ENCODE assay signal across 29 cellular contexts in the genomic region with DNA sequence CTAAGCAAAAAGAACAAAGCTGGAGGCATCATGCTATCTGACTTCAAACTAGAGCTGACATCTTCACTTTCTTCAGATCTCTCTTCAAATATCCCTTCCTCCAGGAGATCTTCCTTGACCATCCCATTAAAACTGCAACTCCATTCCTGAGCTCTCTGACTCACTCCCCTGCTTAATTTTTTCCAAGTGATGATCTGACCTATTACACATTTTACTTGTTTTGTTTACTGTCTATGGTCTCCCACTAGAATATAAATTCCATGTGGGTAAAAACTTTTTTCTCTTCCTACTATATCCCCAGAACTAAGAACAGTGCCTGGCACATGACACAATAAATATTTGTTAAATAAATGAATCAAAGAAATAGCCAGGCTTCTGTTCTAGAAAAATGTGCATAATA.
DNase-seq lines count a peak whose midpoint lies in the region; ATAC-seq, FAIRE-seq and TF ChIP-seq lines count a peak whose summit lies in the region.
"Had no signal": no experiment of that assay in that cellular context is flagged by ENCODE, and none has a peak within 500 bp of the region (broad histone marks: within the 10 kb centered on the region; RNA-seq: fewer than 3 reads in every experiment).

No MANE protein-coding gene starts in this region.

- H3K27ac Mint-ChIP-seq in Caco-2 (ENCODE audit: unreplicated experiment) = peak overlapping the region; percentile 32
- H3K27ac Mint-ChIP-seq: activated naive CD8-positive, alpha-beta T cell treated with anti-CD3 and anti-CD28 coated beads, Interleukin-2, amount 10 ng/mL, durations not matched to agents 7 days and 5 days; CD4-positive, alpha-beta T cell; nephron progenitor cell; T-helper 17 cell; type B pancreatic cell had no signal

- H3F3A ChIP-seq in smooth muscle cell (ENCODE audit: low read depth) = no peaks in the 10 kb centered on the region

- H3K27ac ChIP-seq in smooth muscle cell (ENCODE audit: low read depth) (peak overlapping the region; percentile 84), body of pancreas (no peak overlapping the region)
- H3K27ac ChIP-seq: lower lobe of right lung, ovary, RWPE1 had no signal

- no peak for DNase-seq in Caco-2
- peak; percentile 15 for DNase-seq in M059J (ENCODE audit: low read depth)
- no peak for DNase-seq in smooth muscle cell (lab: John Stamatoyannopoulos, UW; ENCODE audit: unreplicated experiment)
- DNase-seq in body of pancreas = no peak
- no peak for DNase-seq in NCI-H2081 treated with DMSO at 0.1 percent for 48 hours (lab: John Stamatoyannopoulos, UW)
- DNase-seq: activated naive CD8-positive, alpha-beta T cell treated with anti-CD3 and anti-CD28 coated beads, Interleukin-2, amount 10 ng/mL, durations not matched to agents 7 days and 5 days; activated T-cell treated with anti-CD3 and anti-CD28 coated beads for 4 hours; CD4-positive, alpha-beta T cell; cerebellar nuclear complex; H7; lower lobe of right lung; MG63; NCI-H1417 treated with DMSO at 0.1 percent for 48 hours; NCI-H2081; NCI-H446; NCI-H82; nephron progenitor cell; ovary; retina; stimulated activated CD4-positive, alpha-beta T cell treated with anti-CD3 and anti-CD28 coated beads, Interleukin-2, amount 100 ng/mL, for 24 hours; T-helper 17 cell had no signal

- peaks cover 5% of the 10 kb centered on the region for H3K9me3 ChIP-seq in Caco-2
- H3K9me3 ChIP-seq in smooth muscle cell (replicated peaks; ENCODE audit: low read depth) = no peaks in the 10 kb centered on the region
- H3K9me3 ChIP-seq in body of pancreas = no peaks in the 10 kb centered on the region
- H3K9me3 ChIP-seq: lower lobe of right lung, MG63, ovary had no signal

- FAIRE-seq in endometrium (lab: Jason Lieb, UNC) = peak; percentile 37
- FAIRE-seq: endothelial cell of umbilical vein, HTR-8/SVneo, K562, keratinocyte had no signal

- H3K27me3 ChIP-seq in Caco-2 (replicated peaks; ENCODE audit: control insufficient read depth, insufficient read depth, low read length) = no peaks in the 10 kb centered on the region
- H3K27me3 ChIP-seq in smooth muscle cell (ENCODE audit: low read depth) = no peaks in the 10 kb centered on the region
- no peaks in the 10 kb centered on the region for H3K27me3 ChIP-seq in body of pancreas
- H3K27me3 ChIP-seq: MG63, ovary had no signal

- no peak for TF ChIP-seq POLR2A in body of pancreas (IDR thresholded peaks at IDR 0.05)

- no peaks in the 10 kb centered on the region for H3K79me2 ChIP-seq in smooth muscle cell (ENCODE audit: low read depth)

- H3K36me3 Mint-ChIP-seq in Caco-2 (ENCODE audit: insufficient read depth, unreplicated experiment) = no peaks in the 10 kb centered on the region
- H3K36me3 Mint-ChIP-seq: activated naive CD8-positive, alpha-beta T cell treated with anti-CD3 and anti-CD28 coated beads, Interleukin-2, amount 10 ng/mL, durations not matched to agents 7 days and 5 days had no signal

- intact Hi-C loops in Caco-2 (cut with micrococcal nuclease; ENCODE audit: unreplicated experiment) = no loop called here
- intact Hi-C loops in body of pancreas (cut with DNase I) = no loop called here

- H3K4me1 ChIP-seq in Caco-2 (peaks cover 33% of the 10 kb centered on the region), smooth muscle cell (ENCODE audit: low read depth) (no peaks in the 10 kb centered on the region), body of pancreas (no peaks in the 10 kb centered on the region)
- H3K4me1 ChIP-seq: lower lobe of right lung had no signal

- H3K4me1 Mint-ChIP-seq in Caco-2 (ENCODE audit: low read depth, unreplicated experiment) = peaks cover 33% of the 10 kb centered on the region
- H3K4me1 Mint-ChIP-seq: activated naive CD8-positive, alpha-beta T cell treated with anti-CD3 and anti-CD28 coated beads, Interleukin-2, amount 10 ng/mL, durations not matched to agents 7 days and 5 days; T-helper 17 cell had no signal

- no peaks in the 10 kb centered on the region for H4K20me1 ChIP-seq in smooth muscle cell (ENCODE audit: low read depth)

- CTCF ChIA-PET in Caco-2 (lab: Charles Lee) = interaction anchor here (0.6 kb wide), 1 partner anchor 679 kb away, joined by 3 read pairs; no protein-coding TSS in a partner anchor

- no peaks in the 10 kb centered on the region for H3K36me3 ChIP-seq in Caco-2 (ENCODE audit: control insufficient read depth, insufficient read depth, low read length)
- no peaks in the 10 kb centered on the region for H3K36me3 ChIP-seq in smooth muscle cell (ENCODE audit: low read depth)
- H3K36me3 ChIP-seq in body of pancreas (replicated peaks in 1 of 2; ENCODE audit: insufficient read depth in 1 of 2, low read depth in 2 of 2) = no peaks in the 10 kb centered on the region
- H3K36me3 ChIP-seq: lower lobe of right lung, MG63, ovary had no signal

- no peaks in the 10 kb centered on the region for H3K27me3 Mint-ChIP-seq in Caco-2 (ENCODE audit: insufficient read depth, unreplicated experiment)
- H3K27me3 Mint-ChIP-seq: activated naive CD8-positive, alpha-beta T cell treated with anti-CD3 and anti-CD28 coated beads, Interleukin-2, amount 10 ng/mL, durations not matched to agents 7 days and 5 days; T-helper 17 cell had no signal

- H2AFZ ChIP-seq in smooth muscle cell (ENCODE audit: low read depth) = no peak overlapping the region

- no peak for ATAC-seq in body of pancreas
- no peak for ATAC-seq in GM21723 (IDR thresholded peaks at IDR 0.05; ENCODE audit: unreplicated experiment)
- ATAC-seq: K562, lower lobe of right lung, T-helper 17 cell had no signal

- POLR2A ChIA-PET in Caco-2 (lab: Charles Lee) = no interaction called here

- BruUV-seq in Caco-2 (replicated peaks; lab: Mats Ljungman, UMichigan) = no TSS peak

- H3K9me3 Mint-ChIP-seq in Caco-2 (ENCODE audit: unreplicated experiment) = peaks cover 36% of the 10 kb centered on the region

- H3K4me2 ChIP-seq in smooth muscle cell = peak overlapping the region; percentile 27

- H3K4me3 ChIP-seq in Caco-2 (ENCODE audit: low read depth, low read length) (no peak overlapping the region), smooth muscle cell (no peak overlapping the region), body of pancreas (no peak overlapping the region)
- H3K4me3 ChIP-seq: K562, lower lobe of right lung, MG63, ovary had no signal

- H3K9ac ChIP-seq in smooth muscle cell (ENCODE audit: low read depth) = peak overlapping the region; percentile 35

- no peak overlapping the region for H3K4me3 Mint-ChIP-seq in Caco-2 (ENCODE audit: unreplicated experiment)
- H3K4me3 Mint-ChIP-seq: activated naive CD8-positive, alpha-beta T cell treated with anti-CD3 and anti-CD28 coated beads, Interleukin-2, amount 10 ng/mL, durations not matched to agents 7 days and 5 days; CD4-positive, alpha-beta T cell; nephron progenitor cell; T-helper 17 cell; type B pancreatic cell had no signal

- TF ChIP-seq CTCF in Caco-2 (IDR thresholded peaks at IDR 0.05; ENCODE audit: insufficient read depth in 1 of 2, low read depth in 1 of 2, low read length in 1 of 2, severe bottlenecking in 1 of 2, unreplicated experiment in 1 of 2) = no peak
- no peak for TF ChIP-seq CTCF in smooth muscle cell (IDR thresholded peaks at IDR 0.05; ENCODE audit: borderline replicate concordance, insufficient read depth, poor library complexity, severe bottlenecking)
- TF ChIP-seq CTCF in body of pancreas (IDR thresholded peaks at IDR 0.05) = no peak
